Comparison of ENCODE assay signal across 26 cellular contexts in genomic region chr2:130949954-130950353, GRCh38.
DNase-seq lines count a peak whose midpoint lies in the region; FAIRE-seq and TF ChIP-seq lines count a peak whose summit lies in the region.
"Had no signal": no experiment of that assay in that cellular context is flagged by ENCODE, and none has a peak within 500 bp of the region (broad histone marks: within the 10 kb centered on the region; RNA-seq: fewer than 3 reads in every experiment).

No MANE protein-coding gene starts in this region.

- no peak overlapping the region for H4K8ac ChIP-seq in neuronal stem cell (ENCODE audit: low read depth, low read length)

- H2BK15ac ChIP-seq in neuronal stem cell (ENCODE audit: low read length), result no peak overlapping the region

- no peak overlapping the region for H3K27ac ChIP-seq in neuronal stem cell (replicated peaks; ENCODE audit: low read length)
- H3K27ac ChIP-seq: A549, SJSA1 had no signal

- no peak for FAIRE-seq in bronchial epithelial cell (lab: Jason Lieb, UNC)
- FAIRE-seq: A549, G401.6, RCC 7860 had no signal

- no peak overlapping the region for H2BK12ac ChIP-seq in neuronal stem cell (ENCODE audit: low read length)

- H3K14ac ChIP-seq in neuronal stem cell (ENCODE audit: low read length), result no peak overlapping the region

- H2AFZ ChIP-seq in neuronal stem cell (ENCODE audit: low read length), result no peak overlapping the region
- H2AFZ ChIP-seq: GM23338 had no signal

- no peak for TF ChIP-seq CTCF in bronchial epithelial cell (IDR thresholded peaks at IDR 0.05; ENCODE audit: insufficient read depth, low read length, severe bottlenecking)

- H4K91ac ChIP-seq in neuronal stem cell (ENCODE audit: low read depth, low read length, poor library complexity), result no peak overlapping the region

- peak overlapping the region; percentile 41 for H3K18ac ChIP-seq in neuronal stem cell (ENCODE audit: low read length)

- H3K79me1 ChIP-seq in neuronal stem cell (ENCODE audit: low read depth, low read length), result no peaks in the 10 kb centered on the region

- no peak overlapping the region for H3K4ac ChIP-seq in neuronal stem cell (ENCODE audit: low read length)

- H3K9ac ChIP-seq in neuronal stem cell (ENCODE audit: low read depth, low read length, poor library complexity), result peak overlapping the region; percentile 51

- no peak overlapping the region for H3K4me3 ChIP-seq in bronchial epithelial cell (ENCODE audit: low read depth, low read length)
- no peak overlapping the region for H3K4me3 ChIP-seq in neuronal stem cell (ENCODE audit: low read length in 2 of 2)
- H3K4me3 ChIP-seq: A549, GM23338, SJSA1 had no signal

- H3K4me1 ChIP-seq in neuronal stem cell (ENCODE audit: control insufficient read depth in 2 of 2, insufficient read depth in 1 of 2, low read depth in 1 of 2, low read length in 2 of 2), result no peaks in the 10 kb centered on the region
- H3K4me1 ChIP-seq: A549, SJSA1 had no signal

- no peak overlapping the region for H3K4me2 ChIP-seq in neuronal stem cell (ENCODE audit: insufficient read depth, low read length, poor library complexity, severe bottlenecking)
- H3K4me2 ChIP-seq: A549, GM23338 had no signal

- H3K9me3 ChIP-seq in neuronal stem cell (replicated peaks in 1 of 2; ENCODE audit: control insufficient read depth in 2 of 2, insufficient read depth in 1 of 2, low read depth in 1 of 2, low read length in 2 of 2), result peaks cover 0 to 3% of the 10 kb centered on the region in 2 donors
- H3K9me3 ChIP-seq: SJSA1 had no signal

- no peak overlapping the region for H2BK120ac ChIP-seq in neuronal stem cell (ENCODE audit: low read depth, low read length)

- H3K23ac ChIP-seq in neuronal stem cell (ENCODE audit: low read depth, low read length, poor library complexity), result no peak overlapping the region

- DNase-seq in ELR (ENCODE audit: low read depth), result peak; percentile 51
- peak; percentile 18 for DNase-seq in NCI-H226
- peak; percentile 63 for DNase-seq in bronchial epithelial cell (ENCODE audit: low read depth)
- DNase-seq in neuronal stem cell (ENCODE audit: low spot score), result no peak
- DNase-seq in NCI-H1436 treated with DMSO at 0.1 percent for 48 hours (lab: John Stamatoyannopoulos, UW), result no peak
- no peak for DNase-seq in KBM-7
- no peak for DNase-seq in NCI-H146 treated with DMSO at 0.1 percent for 48 hours (lab: John Stamatoyannopoulos, UW; ENCODE audit: unreplicated experiment)
- DNase-seq: C1 segment of cervical spinal cord; CD4-positive, alpha-beta memory T cell; COR-L47; DMS53; HCEC 1CT; Karpas-422; NCI-H1105 treated with DMSO at 0.1 percent for 48 hours; NCI-H1694; NCI-H2029 treated with DMSO at 0.1 percent for 48 hours; NCI-H2227 treated with DMSO at 0.1 percent for 48 hours; NCI-H510A; NCI-H69; OCI-M1; Right ventricle myocardium superior had no signal

- WGBS in neuronal stem cell (ENCODE audit: extremely low coverage in 2 of 2, insufficient read length in 2 of 2, insufficient replicate concordance in 1 of 2), 2 donors, result no CpG with 5 or more reads among the region's 6 CpGs

- H3K27me3 ChIP-seq in bronchial epithelial cell (ENCODE audit: control insufficient read depth, insufficient read depth, low read length) (no peaks in the 10 kb centered on the region), neuronal stem cell (ENCODE audit: control insufficient read depth in 3 of 3, insufficient read depth in 3 of 3, low read depth in 1 of 3, low read length in 3 of 3) (no peaks in the 10 kb centered on the region)
- H3K27me3 ChIP-seq: SJSA1 had no signal

- in situ Hi-C loops in KBM-7 (cut with MboI; ENCODE audit: low pct_unique_long_range_greater_than_20kb, low sequenced_read_pairs), result no loop called here

- H2AK5ac ChIP-seq in neuronal stem cell (ENCODE audit: low read depth, low read length), result no peak overlapping the region

- no peak overlapping the region for H2BK5ac ChIP-seq in neuronal stem cell (ENCODE audit: low read length)

- H3K36me3 ChIP-seq in bronchial epithelial cell (ENCODE audit: control insufficient read depth, insufficient read depth, low read length) (peaks cover 14% of the 10 kb centered on the region), neuronal stem cell (replicated peaks in 1 of 2; ENCODE audit: control insufficient read depth in 2 of 2, insufficient read depth in 2 of 2, low read length in 2 of 2) (peaks cover 0 to 2% of the 10 kb centered on the region in 2 donors)
- H3K36me3 ChIP-seq: SJSA1 had no signal

Comparison
In these comparisons a context has a peak if more than half of its experiments do, and no peak if none do; other contexts are left out.
1. DNase-seq: peak in ELR (single experiment), NCI-H226 (single experiment) and bronchial epithelial cell (single experiment); none in neuronal stem cell (single experiment), NCI-H1436 treated with DMSO at 0.1 percent for 48 hours (single experiment), KBM-7 (single experiment) and NCI-H146 treated with DMSO at 0.1 percent for 48 hours (single experiment).